14 cellular contexts compared by ENCODE assay signal in the genomic region with DNA sequence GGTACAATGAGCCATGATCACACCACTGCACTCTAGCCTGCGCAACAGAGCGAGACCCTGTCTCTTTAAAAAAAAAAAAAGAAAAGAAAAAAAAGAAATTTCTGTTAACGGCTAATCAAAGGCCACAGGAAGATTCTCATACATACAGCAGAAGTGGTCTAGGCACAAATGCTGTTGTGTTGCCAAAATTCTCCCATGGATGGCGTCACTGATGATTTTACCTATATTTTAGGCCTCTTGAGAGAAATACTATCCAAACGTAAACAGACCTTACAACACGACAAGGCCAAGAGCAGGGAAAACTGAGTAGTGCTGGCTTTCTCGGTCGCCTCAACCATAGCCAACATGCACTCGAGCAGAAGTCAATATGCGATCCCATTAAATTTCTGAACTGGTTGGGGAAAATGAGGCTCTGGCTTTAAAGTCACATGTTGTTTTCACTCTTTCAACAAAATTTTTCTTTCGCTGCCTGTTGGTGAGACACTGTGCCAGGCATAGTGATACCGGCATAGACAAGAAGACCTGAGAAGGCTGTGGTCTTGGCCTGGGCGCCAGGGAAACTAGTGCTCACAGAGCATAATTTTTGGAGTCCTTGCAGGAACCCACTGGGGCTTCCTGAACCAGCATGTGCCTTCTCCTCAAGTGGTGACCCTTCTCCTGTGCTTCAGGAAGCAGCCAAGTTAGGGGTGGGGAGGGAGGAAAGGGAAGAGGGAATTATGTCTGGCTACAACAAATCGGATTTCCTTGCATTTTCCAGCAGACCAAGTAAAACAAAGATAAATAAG. TPM values are rescaled to one million over a fixed set of nuclear protein-coding genes. Genes with fewer than 3 reads are reported as not detected.
A peak's percentile ranks its signal among the peaks of the same experiment; 100 is the strongest.
DNase-seq lines count a peak whose midpoint lies in the region; ATAC-seq and TF ChIP-seq lines count a peak whose summit lies in the region.
"Had no signal": no experiment of that assay in that cellular context is flagged by ENCODE, and none has a peak within 500 bp of the region (broad histone marks: within the 10 kb centered on the region; RNA-seq: fewer than 3 reads in every experiment).

No MANE protein-coding gene starts in this region.

- in situ Hi-C loops in KBM-7 (cut with MboI; ENCODE audit: low pct_unique_long_range_greater_than_20kb, low sequenced_read_pairs) = no loop called here

- H4K20me1 ChIP-seq in DOHH2 (ENCODE audit: control insufficient read depth, insufficient read depth, low read depth, low read length) = no peaks in the 10 kb centered on the region

- H3K27me3 Mint-ChIP-seq in activated T-helper 1 cell treated with anti-CD3 and anti-CD28 coated beads, Interleukin-12 subunit alpha, Interleukin-12 subunit beta, Interleukin-2, Interleukin-4 antibody, amounts not matched to agents 30 ng/mL and 10 ng/mL and 1 ng/mL, durations not matched to agents 14 hours and 24 hours and 36 hours (ENCODE audit: insufficient read depth) = no peaks in the 10 kb centered on the region
- no peaks in the 10 kb centered on the region for H3K27me3 Mint-ChIP-seq in natural killer cell (ENCODE audit: low read depth in 2 of 2)

- no peaks in the 10 kb centered on the region for H3K9me3 ChIP-seq in DOHH2 (ENCODE audit: control insufficient read depth, insufficient read depth, low read length)
- H3K9me3 ChIP-seq: uterus had no signal

- H3K4me3 Mint-ChIP-seq in activated T-helper 1 cell treated with anti-CD3 and anti-CD28 coated beads, Interleukin-12 subunit alpha, Interleukin-12 subunit beta, Interleukin-2, Interleukin-4 antibody, amounts not matched to agents 30 ng/mL and 10 ng/mL and 1 ng/mL, durations not matched to agents 14 hours and 24 hours and 36 hours = no peak overlapping the region
- peak overlapping the region; percentile 59 for H3K4me3 Mint-ChIP-seq in natural killer cell

- H3K4me1 Mint-ChIP-seq in activated T-helper 1 cell treated with anti-CD3 and anti-CD28 coated beads, Interleukin-12 subunit alpha, Interleukin-12 subunit beta, Interleukin-2, Interleukin-4 antibody, amounts not matched to agents 30 ng/mL and 10 ng/mL and 1 ng/mL, durations not matched to agents 14 hours and 24 hours and 36 hours (ENCODE audit: low read depth) = peaks cover 69% of the 10 kb centered on the region
- peaks cover 63% of the 10 kb centered on the region in 2 donors for H3K4me1 Mint-ChIP-seq in natural killer cell

- H3K27ac ChIP-seq in DOHH2 (ENCODE audit: low read depth, low read length) = peak overlapping the region; percentile 98
- H3K27ac ChIP-seq: uterus had no signal

- no peak for TF ChIP-seq CTCF in DOHH2 (IDR thresholded peaks at IDR 0.05; ENCODE audit: low read depth, low read length, poor library complexity, severe bottlenecking)
- no peak for TF ChIP-seq CTCF in natural killer cell (IDR thresholded peaks at IDR 0.05)

- no peaks in the 10 kb centered on the region for H3K27me3 ChIP-seq in DOHH2 (ENCODE audit: control insufficient read depth, low read length)
- H3K27me3 ChIP-seq: uterus had no signal

- H3K36me3 Mint-ChIP-seq in activated T-helper 1 cell treated with anti-CD3 and anti-CD28 coated beads, Interleukin-12 subunit alpha, Interleukin-12 subunit beta, Interleukin-2, Interleukin-4 antibody, amounts not matched to agents 30 ng/mL and 10 ng/mL and 1 ng/mL, durations not matched to agents 14 hours and 24 hours and 36 hours (ENCODE audit: low read depth) = peaks cover 12% of the 10 kb centered on the region
- H3K36me3 Mint-ChIP-seq in natural killer cell = no peaks in the 10 kb centered on the region

- intact Hi-C loops in activated T-helper 1 cell treated with anti-CD3 and anti-CD28 coated beads, Interleukin-12 subunit alpha, Interleukin-12 subunit beta, Interleukin-2, Interleukin-4 antibody, amounts not matched to agents 30 ng/mL and 10 ng/mL and 1 ng/mL, durations not matched to agents 14 hours and 24 hours and 36 hours (cut with micrococcal nuclease) = loop anchor here (5.0 kb wide), 1 partner anchor 40 kb away; no protein-coding TSS in a partner anchor
- intact Hi-C loops in natural killer cell (cut with micrococcal nuclease) = no loop called here

- peak overlapping the region; percentile 92 for H3K4me2 ChIP-seq in DOHH2 (ENCODE audit: low read length)

- H3K79me2 ChIP-seq in DOHH2 (ENCODE audit: control insufficient read depth, low read length) = peaks cover 91% of the 10 kb centered on the region

- peaks cover 100% of the 10 kb centered on the region for H3K4me1 ChIP-seq in DOHH2 (ENCODE audit: control insufficient read depth, low read length)
- H3K4me1 ChIP-seq: uterus had no signal

- DNase-seq in KBM-7 = peak; percentile 17
- DNase-seq in activated T-helper 1 cell treated with anti-CD3 and anti-CD28 coated beads, Interleukin-12 subunit alpha, Interleukin-12 subunit beta, Interleukin-2, Interleukin-4 antibody, amounts not matched to agents 30 ng/mL and 10 ng/mL and 1 ng/mL, durations not matched to agents 14 hours and 24 hours and 36 hours (ENCODE audit: low spot score) = no peak
- DNase-seq in natural killer cell = no peak
- no peak for DNase-seq in A172 (ENCODE audit: low spot score)
- DNase-seq in C1 segment of cervical spinal cord (lab: John Stamatoyannopoulos, UW) = no peak
- no peak for DNase-seq in ecto neural progenitor cell (ENCODE audit: low spot score)
- DNase-seq: amniotic stem cell; DMS53; effector memory CD4-positive, alpha-beta T cell; mesendoderm; NCI-H2029; retina had no signal

- H3K4me3 ChIP-seq in DOHH2 (ENCODE audit: low read length) = peak overlapping the region; percentile 42
- H3K4me3 ChIP-seq: uterus had no signal

- peak overlapping the region; percentile 40 for H3K27ac Mint-ChIP-seq in activated T-helper 1 cell treated with anti-CD3 and anti-CD28 coated beads, Interleukin-12 subunit alpha, Interleukin-12 subunit beta, Interleukin-2, Interleukin-4 antibody, amounts not matched to agents 30 ng/mL and 10 ng/mL and 1 ng/mL, durations not matched to agents 14 hours and 24 hours and 36 hours
- peak overlapping the region; percentile 79 to 90 for H3K27ac Mint-ChIP-seq in natural killer cell

- no peaks in the 10 kb centered on the region for H3K9me2 ChIP-seq in DOHH2 (replicated peaks; ENCODE audit: control insufficient read depth, low read length)

- H3F3A ChIP-seq in DOHH2 (ENCODE audit: control insufficient read depth, insufficient read depth) = peaks cover 29% of the 10 kb centered on the region

- no peaks in the 10 kb centered on the region for H3K9me3 Mint-ChIP-seq in activated T-helper 1 cell treated with anti-CD3 and anti-CD28 coated beads, Interleukin-12 subunit alpha, Interleukin-12 subunit beta, Interleukin-2, Interleukin-4 antibody, amounts not matched to agents 30 ng/mL and 10 ng/mL and 1 ng/mL, durations not matched to agents 14 hours and 24 hours and 36 hours
- no peaks in the 10 kb centered on the region for H3K9me3 Mint-ChIP-seq in natural killer cell

- H3K36me3 ChIP-seq in DOHH2 (ENCODE audit: control insufficient read depth, low read length) = peaks cover 8% of the 10 kb centered on the region; the same call in 1 of the 2 replicates
- H3K36me3 ChIP-seq: uterus had no signal

- no peak for ATAC-seq in natural killer cell

RNA-seq across cellular contexts. Expression of a gene that starts 20.6 kb away (rescaled TPM):
- total RNA-seq in activated T-helper 1 cell treated with anti-CD3 and anti-CD28 coated beads, Interleukin-12 subunit alpha, Interleukin-12 subunit beta, Interleukin-2, Interleukin-4 antibody, amounts not matched to agents 30 ng/mL and 10 ng/mL and 1 ng/mL, durations not matched to agents 14 hours and 24 hours and 36 hours = 69.1 and 73.9 TPM in 2 replicates
- 100 to 1,000 TPM; 124 to 155 (median 155) TPM for total RNA-seq in natural killer cell
- 48.2 and 60.9 TPM in 2 replicates for total RNA-seq in A172 (2014; rRNA removed; shearing (Covaris generic))
